20 cellular contexts compared by ENCODE assay signal in the genomic region with DNA sequence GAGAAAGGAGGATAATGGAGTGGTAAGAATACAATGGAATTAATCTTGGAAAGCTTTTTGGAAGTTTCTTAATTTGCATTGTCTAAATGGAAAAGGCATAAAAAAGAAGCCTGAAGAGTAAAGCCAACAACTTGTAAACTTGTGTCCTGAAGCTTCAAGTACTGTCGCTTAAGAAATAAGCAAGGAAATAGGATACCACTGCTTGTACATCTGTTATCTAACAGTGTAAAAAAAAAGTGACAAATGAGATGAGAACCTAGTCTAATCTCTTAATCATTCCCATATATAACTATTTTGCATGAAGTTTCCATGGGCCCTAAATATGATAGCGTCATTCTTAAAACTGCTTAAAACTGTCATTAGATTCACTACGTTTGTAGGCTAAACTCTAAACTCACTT.
A peak's percentile ranks its signal among the peaks of the same experiment; 100 is the strongest.
DNase-seq lines count a peak whose midpoint lies in the region; ATAC-seq and TF ChIP-seq lines count a peak whose summit lies in the region.
"Had no signal": no experiment of that assay in that cellular context is flagged by ENCODE, and none has a peak within 500 bp of the region (broad histone marks: within the 10 kb centered on the region; RNA-seq: fewer than 3 reads in every experiment).

No MANE protein-coding gene starts in this region.

- no peaks in the 10 kb centered on the region for H3K27me3 Mint-ChIP-seq in CD4-positive, alpha-beta T cell
- peaks cover 0 to 9% (median 5%) of the 10 kb centered on the region in 3 donors for H3K27me3 Mint-ChIP-seq in immature natural killer cell (ENCODE audit: low read depth in 3 of 3)

- no peak overlapping the region for H3K4me3 Mint-ChIP-seq in CD4-positive, alpha-beta T cell
- H3K4me3 Mint-ChIP-seq in immature natural killer cell: peak overlapping the region in 2 of 5 donors; percentile 61 to 63

- H3K27me3 ChIP-seq in CD4-positive, alpha-beta T cell (ENCODE audit: control insufficient read depth, insufficient read depth, low read length): no peaks in the 10 kb centered on the region
- H3K27me3 ChIP-seq: BLaER1 treated with 17β-estradiol and CSF1 and Interleukin-3, amounts not matched to agents 10 nM and 100 nM; Peyer's patch had no signal

- no peak overlapping the region for H3K27ac ChIP-seq in CD4-positive, alpha-beta T cell (ENCODE audit: low read depth, low read length)

- POLR2A ChIA-PET in CD4-positive, alpha-beta T cell (lab: Charles Lee): interaction anchor here (1.5 to 1.7 kb wide), 2 partner anchors 12 to 134 kb away, joined by 5 to 8 read pairs; partner anchors contain the start of gene DYRK2

- intact Hi-C loops in CD4-positive, alpha-beta T cell (cut with DNase I, micrococcal nuclease): loop anchor here in 1 of 2 experiments (2.0 kb wide), 1 partner anchor 60 kb away; no protein-coding TSS in a partner anchor

- CTCF ChIA-PET in CD4-positive, alpha-beta T cell (lab: Charles Lee): no interaction called here

- peak; percentile 36 for DNase-seq in NCI-H510A treated with DMSO at 0.1 percent for 48 hours (lab: John Stamatoyannopoulos, UW)
- no peak for DNase-seq in NCI-H510A (lab: John Stamatoyannopoulos, UW)
- DNase-seq in CD4-positive, alpha-beta T cell: no peak
- DNase-seq in NCI-H2171 treated with DMSO at 0.1 percent for 48 hours (lab: John Stamatoyannopoulos, UW): peak; percentile 67
- no peak for DNase-seq in immature natural killer cell
- no peak for DNase-seq in NCI-H748 treated with DMSO at 0.1 percent for 48 hours (lab: John Stamatoyannopoulos, UW)
- no peak for DNase-seq in NCI-H146 (lab: John Stamatoyannopoulos, UW)
- DNase-seq in globus pallidus (ENCODE audit: low spot score): no peak
- DNase-seq: 8988T, DMS79, Karpas-422, MV-4-11, NCI-H1105 treated with DMSO at 0.1 percent for 48 hours, NCI-H1694, NCI-H2081 treated with DMSO at 0.1 percent for 48 hours, NCI-H2227 treated with DMSO at 0.1 percent for 48 hours, NCI-H82, Peyer's patch had no signal

- no peaks in the 10 kb centered on the region for H3K9me3 Mint-ChIP-seq in CD4-positive, alpha-beta T cell
- H3K9me3 Mint-ChIP-seq in immature natural killer cell: no peaks in the 10 kb centered on the region

- TF ChIP-seq CTCF in CD4-positive, alpha-beta T cell (IDR thresholded peaks at IDR 0.05): no peak

- H3K4me1 Mint-ChIP-seq in CD4-positive, alpha-beta T cell (ENCODE audit: low read depth): peaks cover 62% of the 10 kb centered on the region
- H3K4me1 Mint-ChIP-seq in immature natural killer cell: peaks cover 25 to 31% of the 10 kb centered on the region in 2 donors

- peak overlapping the region; percentile 57 for H3K27ac Mint-ChIP-seq in CD4-positive, alpha-beta T cell
- peak overlapping the region in 4 of 6 donors; percentile 40 to 89 (median 72) for H3K27ac Mint-ChIP-seq in immature natural killer cell

- no peaks in the 10 kb centered on the region for H3K9me3 ChIP-seq in CD4-positive, alpha-beta T cell (ENCODE audit: control insufficient read depth, low read length)
- H3K9me3 ChIP-seq: BLaER1 treated with 17β-estradiol and CSF1 and Interleukin-3, amounts not matched to agents 10 nM and 100 nM; Peyer's patch had no signal

- H3K36me3 Mint-ChIP-seq in CD4-positive, alpha-beta T cell (ENCODE audit: low read depth): no peaks in the 10 kb centered on the region
- H3K36me3 Mint-ChIP-seq in immature natural killer cell: no peaks in the 10 kb centered on the region

- no peak for ATAC-seq in CD4-positive, alpha-beta T cell (ENCODE audit: poor library complexity)
- ATAC-seq: GM12878 had no signal

Comparison
In these comparisons a context has a peak if more than half of its experiments do, and no peak if none do; other contexts are left out.
1. DNase-seq: peak in NCI-H510A treated with DMSO at 0.1 percent for 48 hours (single experiment) and NCI-H2171 treated with DMSO at 0.1 percent for 48 hours (single experiment); none in NCI-H510A (single experiment), CD4-positive, alpha-beta T cell (0 of 10), immature natural killer cell (0 of 3), NCI-H748 treated with DMSO at 0.1 percent for 48 hours (single experiment), NCI-H146 (single experiment) and globus pallidus (single experiment).